Comparison of ENCODE assay signal across 16 cellular contexts in genomic region chrX:13821740-13822139, GRCh38. TPM values are rescaled to one million over a fixed set of nuclear protein-coding genes. Genes with fewer than 3 reads are reported as not detected.
DNase-seq lines count a peak whose midpoint lies in the region; ATAC-seq and TF ChIP-seq lines count a peak whose summit lies in the region.
"Had no signal": no experiment of that assay in that cellular context is flagged by ENCODE, and none has a peak within 500 bp of the region (broad histone marks: within the 10 kb centered on the region; RNA-seq: fewer than 3 reads in every experiment).

No MANE protein-coding gene starts in this region.

- intact Hi-C loops in A673 (cut with micrococcal nuclease; ENCODE audit: unreplicated experiment): no loop called here

- no peak for ATAC-seq in HG02642 (IDR thresholded peaks at IDR 0.05; ENCODE audit: poor library complexity, unreplicated experiment)
- ATAC-seq in GM18867 (IDR thresholded peaks at IDR 0.05; ENCODE audit: unreplicated experiment): no peak

- DNase-seq in A673 (ENCODE audit: low spot score) (peak; percentile 4), amniotic epithelial cell (ENCODE audit: low read depth) (peak; percentile 2), epithelial cell of esophagus (ENCODE audit: low read depth) (peak; percentile 63), kidney tubule cell (ENCODE audit: low spot score) (peak; percentile 3), EL (no peak)
- DNase-seq: 8988T; BE2C; C1 segment of cervical spinal cord; CD4-positive, CD25-positive, alpha-beta regulatory T cell; CD8-positive, alpha-beta memory T cell; COR-L47; GDM1; H9 had no signal

- no peaks in the 10 kb centered on the region for H3K4me1 ChIP-seq in A673 (ENCODE audit: insufficient read depth, low read length, poor library complexity, severe bottlenecking)
- H3K4me1 ChIP-seq: BE2C had no signal

- H3K36me3 ChIP-seq in A673 (ENCODE audit: insufficient read depth, low read length, poor library complexity, severe bottlenecking): no peaks in the 10 kb centered on the region
- H3K36me3 ChIP-seq: BE2C had no signal

- no peak overlapping the region for H3K27ac ChIP-seq in A673 (ENCODE audit: low read depth, low read length, poor library complexity, severe bottlenecking)

- peaks cover 22% of the 10 kb centered on the region for H3K27me3 ChIP-seq in A673 (replicated peaks; ENCODE audit: insufficient read depth, low read depth, low read length, poor library complexity)
- H3K27me3 ChIP-seq: BE2C had no signal

- CTCF ChIA-PET in A673 (lab: Charles Lee): no interaction called here

- H3K4me3 ChIP-seq in A673 (ENCODE audit: low read depth, low read length, poor library complexity, severe bottlenecking) (no peak overlapping the region), epithelial cell of esophagus (ENCODE audit: low read length) (no peak overlapping the region)

- no peak for TF ChIP-seq CTCF in A673 (conservative IDR thresholded peaks at IDR 0.05; ENCODE audit: low read depth, low read length)
- no peak for TF ChIP-seq CTCF in epithelial cell of esophagus (IDR thresholded peaks at IDR 0.05; ENCODE audit: insufficient read depth, low read depth, low read length, missing control alignments)

- no TSS peak for BruUV-seq in A673 (replicated peaks; lab: Mats Ljungman, UMichigan)

- no peaks in the 10 kb centered on the region for H3K9me3 ChIP-seq in A673 (ENCODE audit: low read depth, low read length, poor library complexity, severe bottlenecking)
- H3K9me3 ChIP-seq: BE2C had no signal

- POLR2A ChIA-PET in A673 (lab: Charles Lee; ENCODE audit: low non-redundant PET): no interaction called here

RNA-seq across cellular contexts. Expression of gene GPM6B, which starts 4.8 kb away (rescaled TPM):
- total RNA-seq in A673 (2021): 7.6 and 9.5 TPM in 2 replicates
- total RNA-seq: CD4-positive, CD25-positive, alpha-beta regulatory T cell; CD8-positive, alpha-beta memory T cell; HT-29 had no signal
